In the genomic region with DNA sequence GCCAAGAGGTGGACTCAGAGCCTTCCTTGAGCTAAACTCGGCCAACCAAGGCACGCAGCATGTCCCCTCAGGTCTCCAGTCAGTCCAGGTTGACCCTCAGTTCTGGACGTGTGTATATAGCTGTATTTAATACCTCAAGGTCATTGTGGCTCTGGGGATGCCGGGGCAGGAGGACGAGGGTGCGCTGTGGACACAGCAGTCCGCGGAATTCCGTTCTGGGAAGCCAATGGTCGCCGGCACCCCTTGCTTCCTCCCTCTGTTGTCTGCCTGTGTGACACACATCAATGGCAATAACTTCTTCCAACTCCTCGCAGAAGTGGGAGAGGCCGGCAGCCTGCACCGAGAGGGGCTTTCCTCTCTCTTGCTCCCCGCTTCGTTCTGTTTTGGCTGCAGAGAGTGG, we compare ENCODE assay signal across 27 cellular contexts. TPM values are rescaled to one million over a fixed set of nuclear protein-coding genes. Genes with fewer than 3 reads are reported as not detected.
DNase-seq lines count a peak whose midpoint lies in the region; ATAC-seq and TF ChIP-seq lines count a peak whose summit lies in the region.
"Had no signal": no experiment of that assay in that cellular context is flagged by ENCODE, and none has a peak within 500 bp of the region (broad histone marks: within the 10 kb centered on the region; RNA-seq: fewer than 3 reads in every experiment).

No MANE protein-coding gene starts in this region.

- DNase-seq in stimulated activated naive CD8-positive, alpha-beta T cell treated with anti-CD3 and anti-CD28 coated beads, Interleukin-15, Interleukin-2, amounts not matched to agents 100 U/mL and 50 U/mL, for 24 hours: no peak
- DNase-seq in activated B cell treated with CpG ODN at 0.5 μM for 24 hours (no peak), mesenteric fat pad (ENCODE audit: low spot score) (peak; percentile 83), NCI-H510A (lab: John Stamatoyannopoulos, UW) (no peak), NCI-H2171 treated with DMSO at 0.1 percent for 48 hours (lab: John Stamatoyannopoulos, UW) (no peak), gastrocnemius medialis (no peak)
- DNase-seq: activated naive CD4-positive, alpha-beta T cell treated with anti-CD3 and anti-CD28 coated beads, Interleukin-2, amount 50 U/mL, for 16 hours; activated T-cell treated with anti-CD3 and anti-CD28 coated beads, Interleukin-2, amount 50 U/mL, for 48 hours; cerebellar nuclear complex; DMS153; dorsolateral prefrontal cortex; heart left ventricle; left cardiac atrium; NCI-H1092 treated with DMSO at 0.1 percent for 48 hours; NCI-H2029; NCI-H226; NCI-H82; stimulated activated CD4-positive, alpha-beta T cell treated with anti-CD3 and anti-CD28 coated beads, Interleukin-2, amount 100 ng/mL, for 24 hours; T-helper 9 cell; testis had no signal

- no peaks in the 10 kb centered on the region for H3K4me1 ChIP-seq in gastrocnemius medialis
- H3K4me1 ChIP-seq: testis had no signal

- H3K27ac ChIP-seq in gastrocnemius medialis: no peak overlapping the region
- H3K27ac ChIP-seq: dorsolateral prefrontal cortex, heart left ventricle, testis had no signal

- no peaks in the 10 kb centered on the region for H3K9me3 ChIP-seq in gastrocnemius medialis
- H3K9me3 ChIP-seq: testis had no signal

- CTCF ChIA-PET in activated B cell treated with CpG ODN at 0.5 μM for 24 hours (lab: Charles Lee): interaction anchor here (0.8 kb wide), 1 partner anchor 14 kb away, joined by 3 read pairs; no protein-coding TSS in a partner anchor

- H3K27me3 ChIP-seq in gastrocnemius medialis: no peaks in the 10 kb centered on the region
- H3K27me3 ChIP-seq: dorsolateral prefrontal cortex, heart left ventricle, testis had no signal

- POLR2A ChIA-PET in activated B cell treated with CpG ODN at 0.5 μM for 24 hours (lab: Charles Lee): interaction anchor here (0.6 to 0.7 kb wide), 3 partner anchors 21 to 28 kb away, joined by 3 to 5 read pairs (median 3); no protein-coding TSS in a partner anchor

- H3K27ac Mint-ChIP-seq in stimulated activated naive CD8-positive, alpha-beta T cell treated with anti-CD3 and anti-CD28 coated beads, Interleukin-15, Interleukin-2, amounts not matched to agents 100 ng/mL and 50 ng/mL, for 24 hours: peak overlapping the region; percentile 83
- H3K27ac Mint-ChIP-seq in activated B cell treated with CpG ODN at 0.5 μM for 24 hours: peak overlapping the region; percentile 27
- H3K27ac Mint-ChIP-seq: WTC11 had no signal

- intact Hi-C loops in activated B cell treated with CpG ODN at 0.5 μM for 24 hours (cut with micrococcal nuclease) (no loop called here), gastrocnemius medialis (cut with DNase I; ENCODE audit: low total_unique reads) (no loop called here)

- no peak for TF ChIP-seq CTCF in activated B cell treated with CpG ODN at 0.5 μM for 24 hours (IDR thresholded peaks at IDR 0.05)
- TF ChIP-seq CTCF in gastrocnemius medialis (IDR thresholded peaks at IDR 0.05 in 4 of 5, conservative IDR thresholded peaks at IDR 0.05 in 1 of 5): no peak

- H3K36me3 ChIP-seq in gastrocnemius medialis: no peaks in the 10 kb centered on the region

- in situ Hi-C loops in gastrocnemius medialis (cut with MboI; ENCODE audit: low sequenced_read_pairs in 4 of 4): no loop called here

- peaks cover 78% of the 10 kb centered on the region for H3K36me3 Mint-ChIP-seq in stimulated activated naive CD8-positive, alpha-beta T cell treated with anti-CD3 and anti-CD28 coated beads, Interleukin-15, Interleukin-2, amounts not matched to agents 100 ng/mL and 50 ng/mL, for 24 hours (ENCODE audit: low read depth)
- H3K36me3 Mint-ChIP-seq in activated B cell treated with CpG ODN at 0.5 μM for 24 hours (ENCODE audit: low read depth): peaks cover 74% of the 10 kb centered on the region

- no peak overlapping the region for H3K4me3 ChIP-seq in gastrocnemius medialis
- H3K4me3 ChIP-seq: dorsolateral prefrontal cortex, heart left ventricle, smooth muscle cell, testis had no signal

- no peak overlapping the region for H3K4me3 Mint-ChIP-seq in stimulated activated naive CD8-positive, alpha-beta T cell treated with anti-CD3 and anti-CD28 coated beads, Interleukin-15, Interleukin-2, amounts not matched to agents 100 ng/mL and 50 ng/mL, for 24 hours
- H3K4me3 Mint-ChIP-seq in activated B cell treated with CpG ODN at 0.5 μM for 24 hours: no peak overlapping the region
- H3K4me3 Mint-ChIP-seq: memory B cell, WTC11 had no signal

- H3K4me1 Mint-ChIP-seq in stimulated activated naive CD8-positive, alpha-beta T cell treated with anti-CD3 and anti-CD28 coated beads, Interleukin-15, Interleukin-2, amounts not matched to agents 100 ng/mL and 50 ng/mL, for 24 hours (ENCODE audit: low read depth): peaks cover 97% of the 10 kb centered on the region
- H3K4me1 Mint-ChIP-seq in activated B cell treated with CpG ODN at 0.5 μM for 24 hours: peaks cover 51% of the 10 kb centered on the region

- ATAC-seq in stimulated activated naive CD8-positive, alpha-beta T cell treated with anti-CD3 and anti-CD28 coated beads, Interleukin-15, Interleukin-2, amounts not matched to agents 100 U/mL and 50 U/mL, for 24 hours: no peak
- ATAC-seq in activated B cell treated with CpG ODN at 0.5 μM for 24 hours (ENCODE audit: low read depth) (no peak), gastrocnemius medialis (no peak)
- ATAC-seq: heart left ventricle, left cardiac atrium, SK-N-SH treated with all-trans-retinoic acid at 6 μM for 48 hours, WTC11 had no signal

- TF ChIP-seq POLR2A in gastrocnemius medialis (IDR thresholded peaks at IDR 0.05): no peak

- peaks cover 18% of the 10 kb centered on the region for H3K9me3 Mint-ChIP-seq in stimulated activated naive CD8-positive, alpha-beta T cell treated with anti-CD3 and anti-CD28 coated beads, Interleukin-15, Interleukin-2, amounts not matched to agents 100 ng/mL and 50 ng/mL, for 24 hours
- H3K9me3 Mint-ChIP-seq in activated B cell treated with CpG ODN at 0.5 μM for 24 hours: peaks cover 8% of the 10 kb centered on the region

- H3K27me3 Mint-ChIP-seq in stimulated activated naive CD8-positive, alpha-beta T cell treated with anti-CD3 and anti-CD28 coated beads, Interleukin-15, Interleukin-2, amounts not matched to agents 100 ng/mL and 50 ng/mL, for 24 hours: no peaks in the 10 kb centered on the region
- H3K27me3 Mint-ChIP-seq in activated B cell treated with CpG ODN at 0.5 μM for 24 hours: no peaks in the 10 kb centered on the region
- H3K27me3 Mint-ChIP-seq: IgD-negative memory B cell, memory B cell had no signal

RNA-seq across cellular contexts. Expression of a gene that starts 27.7 kb away (rescaled TPM):
- 120 and 131 TPM in 2 replicates for total RNA-seq in activated B cell treated with CpG ODN at 0.5 μM for 24 hours
- 34.9 TPM for total RNA-seq in mesenteric fat pad
- total RNA-seq in gastrocnemius medialis: 10 to 100 TPM in 2 of 4 donors, 1 to 10 TPM in 2; 5.4 to 37.6 (median 12.5) TPM
- total RNA-seq: G401 had no signal
